Comparison of ENCODE assay signal across 34 cellular contexts in the genomic region with DNA sequence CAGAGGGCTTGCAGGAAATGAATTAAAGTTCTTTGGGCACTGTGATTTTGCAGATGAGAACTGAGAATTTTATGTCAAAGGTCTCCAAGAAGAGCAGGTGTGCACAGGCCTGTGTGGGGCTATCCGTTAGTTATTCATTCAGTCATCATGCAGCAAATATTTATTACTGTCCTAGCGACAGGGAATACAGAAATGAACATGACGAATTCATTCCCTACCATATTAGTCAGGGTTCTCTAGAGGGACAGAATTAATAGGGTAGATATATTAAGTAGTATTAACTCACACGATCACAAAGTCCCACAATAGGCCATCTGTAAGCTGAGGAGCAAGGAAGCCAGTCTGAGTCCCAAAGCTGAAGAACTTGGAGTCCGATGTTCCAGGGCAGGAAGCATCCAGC. TPM values are rescaled to one million over a fixed set of nuclear protein-coding genes. Genes with fewer than 3 reads are reported as not detected.
"Had no signal": no experiment of that assay in that cellular context is flagged by ENCODE, and none has a peak within 500 bp of the region (broad histone marks: within the 10 kb centered on the region; RNA-seq: fewer than 3 reads in every experiment).

No MANE protein-coding gene starts in this region.

- H3K4me3 ChIP-seq: neural progenitor cell, ovary, psoas muscle, right lobe of liver, sigmoid colon, skin epidermis, smooth muscle cell, spleen, suprapubic skin, testis, tibial artery, transverse colon, upper lobe of right lung, vagina had no signal

- DNase-seq: natural killer cell; occipital lobe; ovary; posterior cingulate gyrus; psoas muscle; right cardiac atrium; right lobe of liver; sigmoid colon; spleen; stimulated activated CD4-positive, alpha-beta T cell treated with anti-CD3 and anti-CD28 coated beads, Interleukin-12 subunit alpha, Interleukin-12 subunit beta, amount 100 ng/mL, for 4 hours; stimulated activated CD4-positive, alpha-beta T cell treated with anti-CD3 and anti-CD28 coated beads, Interleukin-1b, Interleukin-23, amount 100 ng/mL, for 48 hours; stimulated activated CD4-positive, alpha-beta T cell treated with anti-CD3 and anti-CD28 coated beads, Interleukin-4, amount 100 ng/mL, for 1 hour; stimulated activated CD4-positive, alpha-beta T cell treated with anti-CD3 and anti-CD28 coated beads, Interleukin-4, amount 100 ng/mL, for 4 hours; stimulated activated CD8-positive, alpha-beta memory T cell treated with anti-CD3 and anti-CD28 coated beads, Interleukin-4, amount 100 ng/mL, for 48 hours; stimulated activated naive CD4-positive, alpha-beta T cell; stimulated activated naive CD8-positive, alpha-beta T cell treated with anti-CD3 and anti-CD28 coated beads, Interleukin-15, amount 100 ng/mL, for 72 hours; stimulated activated naive CD8-positive, alpha-beta T cell treated with anti-CD3 and anti-CD28 coated beads, Interleukin-15, Interleukin-2, amounts not matched to agents 100 U/mL and 50 U/mL, for 24 hours; substantia nigra; testis; tibial artery; transverse colon; upper lobe of right lung had no signal

- H3K4me2 ChIP-seq: neural progenitor cell, smooth muscle cell had no signal

- H3K9me3 ChIP-seq: ovary, psoas muscle, right lobe of liver, sigmoid colon, spleen, suprapubic skin, testis, tibial artery, transverse colon, upper lobe of right lung, vagina had no signal

- H3K9ac ChIP-seq: neural progenitor cell, parathyroid adenoma had no signal

- H3K36me3 Mint-ChIP-seq: natural killer cell, neural progenitor cell, type B pancreatic cell had no signal

- H3K79me2 ChIP-seq: parathyroid adenoma had no signal

- H3K4me1 Mint-ChIP-seq: natural killer cell; stimulated activated memory B cell treated with anti-CD40 and anti-IgM and Interleukin-4, amounts not matched to agents 10 μg/mL and 1 μg/mL and 100 μg/mL, for 72 hours; stimulated activated naive CD8-positive, alpha-beta T cell treated with anti-CD3 and anti-CD28 coated beads, Interleukin-15, amount 100 ng/mL, for 72 hours had no signal

- H3K27ac ChIP-seq: neural progenitor cell, ovary, parathyroid adenoma, psoas muscle, right lobe of liver, sigmoid colon, skin epidermis, spleen, suprapubic skin, testis, tibial artery, transverse colon, upper lobe of right lung, vagina had no signal

- H2AFZ ChIP-seq: neural progenitor cell, parathyroid adenoma had no signal

- H3K36me3 ChIP-seq: neural progenitor cell, ovary, right lobe of liver, sigmoid colon, suprapubic skin, transverse colon, upper lobe of right lung, vagina had no signal

- H3K27me3 Mint-ChIP-seq: progenitor cell of endocrine pancreas; stimulated activated memory B cell treated with anti-CD40 and anti-IgM and Interleukin-4, amounts not matched to agents 10 μg/mL and 1 μg/mL and 100 μg/mL, for 72 hours; type B pancreatic cell had no signal

- H3K4me1 ChIP-seq: neural progenitor cell, parathyroid adenoma, psoas muscle, sigmoid colon, spleen, suprapubic skin, testis, tibial artery, transverse colon, upper lobe of right lung, vagina had no signal

- H3K9me3 Mint-ChIP-seq: natural killer cell; stimulated activated naive CD8-positive, alpha-beta T cell treated with anti-CD3 and anti-CD28 coated beads, Interleukin-15, amount 100 ng/mL, for 72 hours; type B pancreatic cell had no signal

- ATAC-seq: natural killer cell; psoas muscle; right cardiac atrium; stimulated activated memory B cell treated with anti-CD40 and anti-IgM and Interleukin-4, amounts not matched to agents 10 μg/mL and 1 μg/mL and 100 μg/mL, for 72 hours; stimulated activated naive CD8-positive, alpha-beta T cell treated with anti-CD3 and anti-CD28 coated beads, Interleukin-15, amount 100 ng/mL, for 72 hours; stimulated activated naive CD8-positive, alpha-beta T cell treated with anti-CD3 and anti-CD28 coated beads, Interleukin-15, Interleukin-2, amounts not matched to agents 100 U/mL and 50 U/mL, for 24 hours; upper lobe of right lung had no signal

- H3K27me3 ChIP-seq: neural progenitor cell, ovary, right lobe of liver, sigmoid colon, testis, transverse colon, upper lobe of right lung, vagina had no signal

- H3K27ac Mint-ChIP-seq: natural killer cell; nephron; progenitor cell of endocrine pancreas; stimulated activated memory B cell treated with anti-CD40 and anti-IgM and Interleukin-4, amounts not matched to agents 10 μg/mL and 1 μg/mL and 100 μg/mL, for 72 hours; type B pancreatic cell had no signal

- H3K4me3 Mint-ChIP-seq: natural killer cell; nephron; neural progenitor cell; stimulated activated memory B cell treated with anti-CD40 and anti-IgM and Interleukin-4, amounts not matched to agents 10 μg/mL and 1 μg/mL and 100 μg/mL, for 72 hours; stimulated activated naive CD8-positive, alpha-beta T cell treated with anti-CD3 and anti-CD28 coated beads, Interleukin-15, amount 100 ng/mL, for 72 hours; type B pancreatic cell had no signal

RNA-seq across cellular contexts. Expression of a gene that starts 2.9 kb away (rescaled TPM):
- total RNA-seq: occipital lobe, osteoblast, progenitor cell of endocrine pancreas, smooth muscle cell, upper lobe of right lung, vagina had no signal
- polyA plus RNA-seq: neural cell, smooth muscle cell had no signal
